Comparison of ENCODE assay signal across 14 cellular contexts in genomic region chr2:26911911-26912861, GRCh38. TPM values are rescaled to one million over a fixed set of nuclear protein-coding genes. Genes with fewer than 3 reads are reported as not detected.
A peak's percentile ranks its signal among the peaks of the same experiment; 100 is the strongest.
DNase-seq lines count a peak whose midpoint lies in the region; ATAC-seq lines count a peak whose summit lies in the region.
"Had no signal": no experiment of that assay in that cellular context is flagged by ENCODE, and none has a peak within 500 bp of the region (broad histone marks: within the 10 kb centered on the region; RNA-seq: fewer than 3 reads in every experiment).

No MANE protein-coding gene starts in this region.

- no peak overlapping the region for H3K4me3 Mint-ChIP-seq in natural killer cell treated with Interleukin-12 subunit alpha and Interleukin-12 subunit beta and Interleukin-15 and Interleukin-18, amount 100 ng/mL, for 72 hours
- H3K4me3 Mint-ChIP-seq in activated naive CD8-positive, alpha-beta T cell treated with anti-CD3 and anti-CD28 coated beads, Interleukin-2, amount 50 U/mL, for 24 hours = no peak overlapping the region
- H3K4me3 Mint-ChIP-seq: activated CD8-positive, alpha-beta T cell treated with anti-CD3 and anti-CD28 coated beads, Interleukin-2, amount 10 ng/mL, durations not matched to agents 7 days and 5 days; CD8-positive, alpha-beta memory T cell; naive B cell had no signal

- no peaks in the 10 kb centered on the region for H3K36me3 ChIP-seq in H7 (replicated peaks; ENCODE audit: control insufficient read depth, insufficient read depth, low read length)

- no peaks in the 10 kb centered on the region for H3K36me3 Mint-ChIP-seq in natural killer cell treated with Interleukin-12 subunit alpha and Interleukin-12 subunit beta and Interleukin-15 and Interleukin-18, amount 100 ng/mL, for 72 hours
- H3K36me3 Mint-ChIP-seq in activated naive CD8-positive, alpha-beta T cell treated with anti-CD3 and anti-CD28 coated beads, Interleukin-2, amount 50 U/mL, for 24 hours (ENCODE audit: low read depth) = no peaks in the 10 kb centered on the region
- H3K36me3 Mint-ChIP-seq: CD8-positive, alpha-beta memory T cell; naive B cell had no signal

- H3K4me3 ChIP-seq in H7 (ENCODE audit: insufficient read depth, low read depth, low read length) = no peak overlapping the region

- no peak for ATAC-seq in HG02885 (IDR thresholded peaks at IDR 0.05; ENCODE audit: poor library complexity, unreplicated experiment)
- ATAC-seq in natural killer cell treated with Interleukin-12 subunit alpha and Interleukin-12 subunit beta and Interleukin-15 and Interleukin-18, amount 100 ng/mL, for 72 hours = no peak
- ATAC-seq in activated naive CD8-positive, alpha-beta T cell treated with anti-CD3 and anti-CD28 coated beads, Interleukin-2, amount 50 U/mL, for 24 hours = no peak
- ATAC-seq: activated CD8-positive, alpha-beta T cell treated with anti-CD3 and anti-CD28 coated beads, Interleukin-2, amount 10 ng/mL, durations not matched to agents 7 days and 5 days; foreskin keratinocyte had no signal

- peaks cover 0 to 5% of the 10 kb centered on the region in 2 donors for H3K27me3 Mint-ChIP-seq in natural killer cell treated with Interleukin-12 subunit alpha and Interleukin-12 subunit beta and Interleukin-15 and Interleukin-18, amount 100 ng/mL, for 72 hours
- peaks cover 14% of the 10 kb centered on the region for H3K27me3 Mint-ChIP-seq in activated naive CD8-positive, alpha-beta T cell treated with anti-CD3 and anti-CD28 coated beads, Interleukin-2, amount 50 U/mL, for 24 hours

- DNase-seq in H7 (peak; percentile 68), NCI-H524 (lab: John Stamatoyannopoulos, UW) (peak; percentile 62 to 90), fibroblast of gingiva (ENCODE audit: low read depth) (peak; percentile 15), nucleus accumbens (lab: John Stamatoyannopoulos, UW) (peak in 48 of 56 donors; percentile 26 to 92 (median 74)), NOMO-1 treated with DMSO at 0.1 percent for 48 hours (lab: John Stamatoyannopoulos, UW; ENCODE audit: unreplicated experiment) (no peak)
- DNase-seq in natural killer cell treated with Interleukin-12 subunit alpha and Interleukin-12 subunit beta and Interleukin-15 and Interleukin-18, amount 100 ng/mL, for 72 hours (ENCODE audit: low spot score) = no peak
- DNase-seq in activated naive CD8-positive, alpha-beta T cell treated with anti-CD3 and anti-CD28 coated beads, Interleukin-2, amount 50 U/mL, for 24 hours = no peak
- DNase-seq: activated CD8-positive, alpha-beta T cell treated with anti-CD3 and anti-CD28 coated beads, Interleukin-2, amount 10 ng/mL, durations not matched to agents 7 days and 5 days; CD8-positive, alpha-beta memory T cell; foreskin keratinocyte; naive B cell; NCI-H1436; trophoblast cell had no signal

- H3K27me3 ChIP-seq in H7 (ENCODE audit: control insufficient read depth, insufficient read depth, low read length) = no peaks in the 10 kb centered on the region; the same call in 1 of the 2 replicates

- no peaks in the 10 kb centered on the region for H3K4me1 Mint-ChIP-seq in natural killer cell treated with Interleukin-12 subunit alpha and Interleukin-12 subunit beta and Interleukin-15 and Interleukin-18, amount 100 ng/mL, for 72 hours (ENCODE audit: low read depth in 2 of 2)
- H3K4me1 Mint-ChIP-seq in activated naive CD8-positive, alpha-beta T cell treated with anti-CD3 and anti-CD28 coated beads, Interleukin-2, amount 50 U/mL, for 24 hours = no peaks in the 10 kb centered on the region
- H3K4me1 Mint-ChIP-seq: CD8-positive, alpha-beta memory T cell; naive B cell had no signal

- H3K9me3 Mint-ChIP-seq in natural killer cell treated with Interleukin-12 subunit alpha and Interleukin-12 subunit beta and Interleukin-15 and Interleukin-18, amount 100 ng/mL, for 72 hours = no peaks in the 10 kb centered on the region
- H3K9me3 Mint-ChIP-seq in activated naive CD8-positive, alpha-beta T cell treated with anti-CD3 and anti-CD28 coated beads, Interleukin-2, amount 50 U/mL, for 24 hours = no peaks in the 10 kb centered on the region

- H3K27ac Mint-ChIP-seq in natural killer cell treated with Interleukin-12 subunit alpha and Interleukin-12 subunit beta and Interleukin-15 and Interleukin-18, amount 100 ng/mL, for 72 hours = no peak overlapping the region
- no peak overlapping the region for H3K27ac Mint-ChIP-seq in activated naive CD8-positive, alpha-beta T cell treated with anti-CD3 and anti-CD28 coated beads, Interleukin-2, amount 50 U/mL, for 24 hours
- H3K27ac Mint-ChIP-seq: activated CD8-positive, alpha-beta T cell treated with anti-CD3 and anti-CD28 coated beads, Interleukin-2, amount 10 ng/mL, durations not matched to agents 7 days and 5 days had no signal

RNA-seq across cellular contexts. Expression of gene MAPRE3, which starts 58.3 kb away (rescaled TPM):
- total RNA-seq in H7 (2014; rRNA removed; shearing (Covaris generic)) = 0.42 and 1.6 TPM in 2 replicates
- total RNA-seq in natural killer cell treated with Interleukin-12 subunit alpha and Interleukin-12 subunit beta and Interleukin-15 and Interleukin-18, amount 100 ng/mL, for 72 hours = 10 to 100 TPM in 1 of 2 donors, 1 to 10 TPM in 1; 5.7 to 10.0 TPM

Comparison
In these comparisons a context has a peak if more than half of its experiments do, and no peak if none do; other contexts are left out.
1. DNase-seq: peak in H7 (single experiment), NCI-H524 (2 of 2), fibroblast of gingiva (single experiment) and nucleus accumbens (48 of 56); none in NOMO-1 treated with DMSO at 0.1 percent for 48 hours (single experiment), natural killer cell treated with Interleukin-12 subunit alpha and Interleukin-12 subunit beta and Interleukin-15 and Interleukin-18, amount 100 ng/mL, for 72 hours (single experiment) and activated naive CD8-positive, alpha-beta T cell treated with anti-CD3 and anti-CD28 coated beads, Interleukin-2, amount 50 U/mL, for 24 hours (single experiment).